In the genomic region with DNA sequence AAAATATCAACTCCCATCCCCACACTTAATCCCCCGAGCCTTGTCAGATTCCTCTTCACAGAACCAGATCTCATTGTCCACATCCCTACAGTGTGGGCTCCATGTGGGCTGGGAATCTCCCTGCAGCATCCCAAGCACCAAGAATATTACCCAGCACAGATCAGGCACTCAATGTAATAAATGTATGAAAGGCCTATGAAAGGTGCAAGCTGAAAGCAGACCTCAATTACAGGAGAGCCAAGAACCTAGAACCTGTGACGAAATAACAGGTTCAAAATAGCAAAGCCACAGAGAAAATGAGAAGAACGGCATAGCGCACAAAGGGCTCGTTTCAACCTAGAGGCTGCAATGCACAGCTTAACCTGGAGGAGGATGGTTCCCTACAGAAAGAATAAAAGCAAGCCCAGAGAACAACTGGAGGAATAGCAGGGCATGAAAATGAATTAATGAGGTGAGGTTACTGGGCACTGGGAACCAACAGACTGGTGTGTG, we compare ENCODE assay signal across 10 cellular contexts. TPM values are rescaled to one million over a fixed set of nuclear protein-coding genes. Genes with fewer than 3 reads are reported as not detected.
DNase-seq lines count a peak whose midpoint lies in the region; ATAC-seq and TF ChIP-seq lines count a peak whose summit lies in the region.
"Had no signal": no experiment of that assay in that cellular context is flagged by ENCODE, and none has a peak within 500 bp of the region (broad histone marks: within the 10 kb centered on the region; RNA-seq: fewer than 3 reads in every experiment).

No MANE protein-coding gene starts in this region.

- no peak for ATAC-seq in HG03469 (IDR thresholded peaks at IDR 0.05; ENCODE audit: unreplicated experiment)

- peaks cover 11% of the 10 kb centered on the region for H3K4me1 Mint-ChIP-seq in endodermal cell

- H3K27me3 ChIP-seq in AG04450 (ENCODE audit: control insufficient read depth, insufficient read depth, low read length) (no peaks in the 10 kb centered on the region), endodermal cell (ENCODE audit: control insufficient read depth, insufficient read depth, low read length, poor library complexity, severe bottlenecking) (peaks cover 5% of the 10 kb centered on the region)

- peak; percentile 32 for TF ChIP-seq CTCF in AG04450 (IDR thresholded peaks at IDR 0.05; ENCODE audit: low read depth, low read length)
- TF ChIP-seq CTCF in GM12874 (IDR thresholded peaks at IDR 0.05; ENCODE audit: insufficient read depth, low read depth, low read length) = peak; percentile 50; the same call in 1 of the 2 replicates
- peak; percentile 6 for TF ChIP-seq CTCF in NB4 (IDR thresholded peaks at IDR 0.05; ENCODE audit: low read depth, low read length)
- peak; percentile 60 for TF ChIP-seq CTCF in endodermal cell (conservative IDR thresholded peaks at IDR 0.05)

- H3K27ac Mint-ChIP-seq in endodermal cell = no peak overlapping the region

- no peak overlapping the region for H3K4me3 Mint-ChIP-seq in endodermal cell

- POLR2A ChIA-PET in AG04450 (lab: Yijun Ruan, JAX) = interaction anchor here (0.6 kb wide), 1 partner anchor 28 kb away, joined by 3 read pairs; no protein-coding TSS in a partner anchor

- H3K36me3 ChIP-seq in endodermal cell (ENCODE audit: control insufficient read depth, insufficient read depth, low read length) = no peaks in the 10 kb centered on the region

- 92 to 93% methylated on average over 4 to 5 of the region's 5 CpGs for WGBS in endodermal cell (ENCODE audit: insufficient coverage in 1 of 2, insufficient read length in 1 of 2), 2 experiments

- no peak overlapping the region for H3K9ac ChIP-seq in endodermal cell (ENCODE audit: extremely low read depth, low read length, poor library complexity, severe bottlenecking)

- no peak for DNase-seq in AG04450 (ENCODE audit: low read depth, low spot score)
- peak; percentile 56 for DNase-seq in NB4 (ENCODE audit: low read depth)
- no peak for DNase-seq in endodermal cell
- DNase-seq in activated CD4-positive, CD25-positive, alpha-beta regulatory T cell (lab: John Stamatoyannopoulos, UW) = no peak
- DNase-seq in SW 1271 (lab: John Stamatoyannopoulos, UW) = no peak
- DNase-seq in GM19238 (ENCODE audit: insufficient read length, low spot score) = no peak
- DNase-seq: DMS153, NCI-H226 had no signal

- no peaks in the 10 kb centered on the region for H3K4me1 ChIP-seq in endodermal cell (ENCODE audit: control insufficient read depth, insufficient read depth, low read length)

- CTCF ChIA-PET in AG04450 (lab: Charles Lee) = interaction anchor here (1.0 kb wide), 1 partner anchor 103 kb away, joined by 4 read pairs; no protein-coding TSS in a partner anchor

- peaks cover 20% of the 10 kb centered on the region for H3K27me3 Mint-ChIP-seq in endodermal cell (ENCODE audit: insufficient read depth)

- no peak for TF ChIP-seq POLR2A in NB4 (IDR thresholded peaks at IDR 0.05; ENCODE audit: extremely low read depth, insufficient read length)

- H3K4me3 ChIP-seq in AG04450 (ENCODE audit: low read depth, low read length) = no peak overlapping the region
- no peak overlapping the region for H3K4me3 ChIP-seq in NB4 (ENCODE audit: low read depth, low read length)
- no peak overlapping the region for H3K4me3 ChIP-seq in endodermal cell (ENCODE audit: low read length)

- H3K9me3 Mint-ChIP-seq in endodermal cell = no peaks in the 10 kb centered on the region

- H3K27ac ChIP-seq in AG04450 (ENCODE audit: low read depth, low read length) (no peak overlapping the region), endodermal cell (ENCODE audit: low read depth, low read length) (no peak overlapping the region)

- no peaks in the 10 kb centered on the region for H3K9me3 ChIP-seq in AG04450 (ENCODE audit: control insufficient read depth, insufficient read depth, low read length)
- H3K9me3 ChIP-seq in endodermal cell (ENCODE audit: control insufficient read depth, low read length) = no peaks in the 10 kb centered on the region

- no peaks in the 10 kb centered on the region for H3K36me3 Mint-ChIP-seq in endodermal cell (ENCODE audit: low read depth)

RNA-seq across cellular contexts. Expression of gene SLC23A2, which starts 3.1 kb away (rescaled TPM):
- polyA plus RNA-seq in AG04450 (2011; rRNA removed) = 17.9 TPM in 2 replicates
- 28.5 and 41.9 TPM in 2 replicates for polyA minus RNA-seq in AG04450 (2011; rRNA and poly(A)+ RNA removed)
- 10 to 100 TPM; 12.3 to 13.7 TPM for total RNA-seq in endodermal cell
- 12.2 TPM for polyA plus RNA-seq in endodermal cell (2013, experiment 1 of 2)
- 10.7 TPM for polyA plus RNA-seq in endodermal cell (2013, experiment 2 of 2)

Comparison
In these comparisons a context has a peak if more than half of its experiments do, and no peak if none do; other contexts are left out.
1. CTCF ChIP-seq: peak in every context shown above with its lines; median percentile 60 in endodermal cell; 50 in GM12874; 32 in AG04450; 6 in NB4.